7 cellular contexts compared by ENCODE assay signal in the genomic region with DNA sequence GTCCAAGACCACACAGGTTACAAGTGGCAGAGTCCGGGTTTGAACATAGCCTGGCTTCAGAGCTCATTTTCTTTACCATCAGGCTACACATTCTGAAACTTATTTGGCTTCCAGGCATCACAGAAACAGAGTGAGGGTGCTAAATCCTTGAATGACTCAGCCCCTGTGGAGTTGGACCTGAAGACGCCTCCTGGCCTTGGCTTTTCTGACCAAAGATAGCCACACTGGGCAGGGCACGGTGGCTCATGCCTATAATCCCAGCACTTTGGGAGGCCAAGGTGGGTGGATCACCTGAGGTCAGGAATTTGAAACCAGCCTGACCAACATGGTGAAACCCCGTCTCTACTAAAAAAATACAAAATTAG.
A peak's percentile ranks its signal among the peaks of the same experiment; 100 is the strongest.
DNase-seq lines count a peak whose midpoint lies in the region; ATAC-seq and TF ChIP-seq lines count a peak whose summit lies in the region.
"Not testable (repeated sequence)": the region's sequence is repeated elsewhere in the genome, so short reads cannot be mapped to it uniquely, and the experiment has no call there.

No MANE protein-coding gene starts in this region.

- peak overlapping the region; percentile 29 for H3K4me2 ChIP-seq in HCT116 (ENCODE audit: low read length)

- not testable (repeated sequence) for H3K9me2 ChIP-seq in HCT116 (ENCODE audit: insufficient read depth)

- not testable (repeated sequence) for H3K27me3 ChIP-seq in HCT116 (ENCODE audit: insufficient read depth, low read length); breast epithelium; esophagus squamous epithelium; psoas muscle (ENCODE audit: insufficient read depth in 3 of 3, low read length in 2 of 3); tibial artery
- H3K27me3 ChIP-seq in left lung: peaks cover 0 to 11% of the 10 kb centered on the region in 2 donors

- POLR2A ChIA-PET in HCT116 (lab: Charles Lee): not testable (repeated sequence)
- POLR2A ChIA-PET in RWPE1 (lab: Yijun Ruan, JAX; ENCODE audit: low non-redundant PET): interaction anchor here (0.6 kb wide), 1 partner anchor 24 kb away, joined by 3 read pairs; no protein-coding TSS in a partner anchor

- not testable (repeated sequence) for H3K27ac ChIP-seq in HCT116 (ENCODE audit: low read depth, low read length)
- H3K27ac ChIP-seq in RWPE1 (peak overlapping the region; percentile 84), breast epithelium (peak overlapping the region; percentile 88 to 92), esophagus squamous epithelium (peak overlapping the region; percentile 20 to 89 (median 85)), left lung (peak overlapping the region; percentile 23 to 29), psoas muscle (peak overlapping the region; percentile 87), tibial artery (peak overlapping the region; percentile 91 to 93)

- 44 to 51% methylated on average over 3 to 4 of the region's 4 CpGs for WGBS in esophagus squamous epithelium, 2 donors
- WGBS in psoas muscle, 3 donors: 40 to 54% (median 45%) methylated on average over 4 of the region's 4 CpGs

- H4K20me1 ChIP-seq in HCT116 (ENCODE audit: insufficient read depth): not testable (repeated sequence)

- peaks cover 32% of the 10 kb centered on the region; the same call in 1 of the 2 replicates for H3K79me2 ChIP-seq in HCT116 (ENCODE audit: insufficient read depth, low read length)

- CTCF ChIA-PET in HCT116 (lab: Charles Lee): not testable (repeated sequence)
- CTCF ChIA-PET in RWPE1 (lab: Yijun Ruan, JAX): interaction anchor here (0.8 kb wide), 1 partner anchor 41 kb away, joined by 4 read pairs; no protein-coding TSS in a partner anchor

- H2AFZ ChIP-seq in HCT116 (ENCODE audit: low read depth, low read length, poor library complexity, severe bottlenecking): not testable (repeated sequence)

- not testable (repeated sequence) for H3K4me3 ChIP-seq in HCT116 (replicated peaks in 1 of 2; ENCODE audit: low read depth in 1 of 2, low read length in 2 of 2); breast epithelium; esophagus squamous epithelium; left lung; psoas muscle; tibial artery

- not testable (repeated sequence) for DNase-seq in HCT116 (ENCODE audit: low read depth, low spot score); RWPE1 (ENCODE audit: low spot score); breast epithelium (ENCODE audit: low spot score in 2 of 2); esophagus squamous epithelium (lab: John Stamatoyannopoulos, UW); left lung; psoas muscle; tibial artery

- TF ChIP-seq POLR2A in HCT116 (IDR thresholded peaks at IDR 0.05; ENCODE audit: borderline replicate concordance, extremely low read depth, insufficient read depth, insufficient read length); breast epithelium (IDR thresholded peaks at IDR 0.05); esophagus squamous epithelium (IDR thresholded peaks at IDR 0.05): not testable (repeated sequence)

- H3K36me3 ChIP-seq in HCT116 (ENCODE audit: control insufficient read depth in 1 of 2, insufficient read depth in 2 of 2, low read length in 2 of 2); breast epithelium; esophagus squamous epithelium; left lung; psoas muscle (ENCODE audit: insufficient read depth in 1 of 2, low read depth in 1 of 2); tibial artery: not testable (repeated sequence)

- intact Hi-C loops in HCT116 (cut with micrococcal nuclease): loop anchor here (5.0 kb wide), 1 partner anchor 250 kb away; no protein-coding TSS in a partner anchor
- intact Hi-C loops in breast epithelium (cut with DNase I; ENCODE audit: low total_unique reads): loop anchor here (5.0 kb wide), 1 partner anchor 40 kb away; no protein-coding TSS in a partner anchor
- intact Hi-C loops in esophagus squamous epithelium (cut with DNase I); left lung (cut with DNase I); tibial artery (cut with DNase I; ENCODE audit: low total_unique reads): not testable (repeated sequence)
- intact Hi-C loops in psoas muscle (cut with DNase I): loop anchor here in 1 of 2 donors (5.0 kb wide), 1 partner anchor 245 kb away; no protein-coding TSS in a partner anchor

- BruUV-seq in HCT116 (replicated peaks; lab: Mats Ljungman, UMichigan): not testable (repeated sequence)

- TF ChIP-seq CTCF in HCT116 (IDR thresholded peaks at IDR 0.05 in 2 of 3, conservative IDR thresholded peaks at IDR 0.05 in 1 of 3; ENCODE audit: borderline replicate concordance in 1 of 3, insufficient read depth in 1 of 3, low read depth in 2 of 3, low read length in 2 of 3); RWPE1 (conservative IDR thresholded peaks at IDR 0.05; ENCODE audit: low read depth); breast epithelium (IDR thresholded peaks at IDR 0.05); esophagus squamous epithelium (IDR thresholded peaks at IDR 0.05); left lung (IDR thresholded peaks at IDR 0.05); psoas muscle (IDR thresholded peaks at IDR 0.05); tibial artery (IDR thresholded peaks at IDR 0.05): not testable (repeated sequence)

- RAD21 ChIA-PET in HCT116 (lab: Charles Lee; ENCODE audit: low non-redundant PET in 1 of 2, low total read pairs in 2 of 2, uncharacterized antibody in 2 of 2, unreplicated experiment in 2 of 2): not testable (repeated sequence)

- not testable (repeated sequence) for H3K9ac ChIP-seq in HCT116 (ENCODE audit: low read length)

- TF ChIP-seq RAD21 in HCT116 (IDR thresholded peaks at IDR 0.05; ENCODE audit: low read depth): not testable (repeated sequence)

- H3K4me1 ChIP-seq in HCT116 (ENCODE audit: control insufficient read depth in 1 of 2, insufficient read depth in 2 of 2, low read length in 2 of 2): peaks cover 44 to 64% of the 10 kb centered on the region in 2 experiments
- H3K4me1 ChIP-seq in breast epithelium: peaks cover 12 to 43% of the 10 kb centered on the region in 2 donors
- H3K4me1 ChIP-seq in esophagus squamous epithelium: peaks cover 44 to 100% (median 63%) of the 10 kb centered on the region in 3 donors
- peaks cover 20 to 82% of the 10 kb centered on the region in 2 donors for H3K4me1 ChIP-seq in left lung
- peaks cover 95% of the 10 kb centered on the region for H3K4me1 ChIP-seq in psoas muscle
- peaks cover 0 to 95% (median 90%) of the 10 kb centered on the region in 4 donors for H3K4me1 ChIP-seq in tibial artery

- ATAC-seq in HCT116, left lung, psoas muscle: not testable (repeated sequence)

- H3K9me3 ChIP-seq in HCT116 (ENCODE audit: control insufficient read depth in 1 of 2, insufficient read depth in 1 of 2, low read depth in 1 of 2, low read length in 2 of 2); breast epithelium; esophagus squamous epithelium; left lung; psoas muscle; tibial artery: not testable (repeated sequence)
